Comparison of ENCODE assay signal across 8 cellular contexts in genomic region chr16:84672276-84673202, GRCh38. TPM values are rescaled to one million over a fixed set of nuclear protein-coding genes. Genes with fewer than 3 reads are reported as not detected.
DNase-seq lines count a peak whose midpoint lies in the region; ATAC-seq, FAIRE-seq and TF ChIP-seq lines count a peak whose summit lies in the region.

No MANE protein-coding gene starts in this region.

- H3K27me3 Mint-ChIP-seq in CD4-positive, alpha-beta memory T cell = peaks cover 0 to 4% of the 10 kb centered on the region in 2 donors
- peaks cover 10% of the 10 kb centered on the region for H3K27me3 Mint-ChIP-seq in activated CD4-positive, alpha-beta memory T cell treated with anti-CD3 and anti-CD28 coated beads, Interleukin-2, amount 10 ng/mL, durations not matched to agents 7 days and 5 days

- peak; percentile 70 to 76 (median 73) for DNase-seq in CD4-positive, alpha-beta memory T cell
- DNase-seq in H54 (ENCODE audit: insufficient read length, low spot score) (peak; percentile 81), NCI-H748 treated with DMSO at 0.1 percent for 48 hours (lab: John Stamatoyannopoulos, UW) (peak; percentile 38), dermis microvascular lymphatic vessel endothelial cell (ENCODE audit: low read depth in 2 of 2) (peak; percentile 52 to 76), lung microvascular endothelial cell (ENCODE audit: low read depth in 2 of 2) (peak; percentile 75 to 84)
- DNase-seq in activated CD4-positive, alpha-beta memory T cell treated with anti-CD3 and anti-CD28 coated beads, Interleukin-2, amount 10 ng/mL, durations not matched to agents 7 days and 5 days = peak; percentile 81
- peak; percentile 46 to 61 for DNase-seq in stimulated activated CD8-positive, alpha-beta memory T cell treated with anti-CD3 and anti-CD28 coated beads, Interleukin-15, amount 100 ng/mL, for 4 hours (ENCODE audit: low read depth in 2 of 2)

- TF ChIP-seq POLR2A in H54 (IDR thresholded peaks at IDR 0.05; ENCODE audit: low read depth, low read length) = no peak

- no peaks in the 10 kb centered on the region for H3K9me3 Mint-ChIP-seq in CD4-positive, alpha-beta memory T cell
- H3K9me3 Mint-ChIP-seq in activated CD4-positive, alpha-beta memory T cell treated with anti-CD3 and anti-CD28 coated beads, Interleukin-2, amount 10 ng/mL, durations not matched to agents 7 days and 5 days = no peaks in the 10 kb centered on the region

- H3K4me3 Mint-ChIP-seq in CD4-positive, alpha-beta memory T cell = peak overlapping the region in 1 of 8 donors; percentile 23
- H3K4me3 Mint-ChIP-seq in activated CD4-positive, alpha-beta memory T cell treated with anti-CD3 and anti-CD28 coated beads, Interleukin-2, amount 10 ng/mL, durations not matched to agents 7 days and 5 days = no peak overlapping the region

- H3K27ac ChIP-seq in CD4-positive, alpha-beta memory T cell (ENCODE audit: low read depth, low read length) = no peak overlapping the region

- CTCF ChIA-PET in CD4-positive, alpha-beta memory T cell (lab: Charles Lee; ENCODE audit: partially characterized antibody) = interaction anchor here (0.6 to 5.1 kb wide), 38 partner anchors 9 to 301 kb away, joined by 3 to 124 read pairs (median 5); no protein-coding TSS in a partner anchor
- CTCF ChIA-PET in activated CD4-positive, alpha-beta memory T cell treated with anti-CD3 and anti-CD28 coated beads, Interleukin-2, amount 10 ng/mL, durations not matched to agents 7 days and 5 days (lab: Charles Lee) = interaction anchor here (0.5 to 4.1 kb wide), 34 partner anchors 9 to 1828 kb away, joined by 3 to 74 read pairs (median 5); partner anchors contain the start of gene TAF1C

- intact Hi-C loops in CD4-positive, alpha-beta memory T cell (cut with micrococcal nuclease) = loop anchor here (1.0 kb wide), 2 partner anchors 54 to 66 kb away; no protein-coding TSS in a partner anchor

- no peak for ATAC-seq in GM18519 (IDR thresholded peaks at IDR 0.05; ENCODE audit: low FRiP score, unreplicated experiment)

- H3K27me3 ChIP-seq in CD4-positive, alpha-beta memory T cell (ENCODE audit: insufficient read depth, low read length) = no peaks in the 10 kb centered on the region

- H3K36me3 ChIP-seq in CD4-positive, alpha-beta memory T cell (ENCODE audit: insufficient read depth, low read length) = no peaks in the 10 kb centered on the region

- H3K27ac Mint-ChIP-seq in CD4-positive, alpha-beta memory T cell = peak overlapping the region in 3 of 7 donors; percentile 6 to 68 (median 57)
- no peak overlapping the region for H3K27ac Mint-ChIP-seq in activated CD4-positive, alpha-beta memory T cell treated with anti-CD3 and anti-CD28 coated beads, Interleukin-2, amount 10 ng/mL, durations not matched to agents 7 days and 5 days

- H3K4me3 ChIP-seq in CD4-positive, alpha-beta memory T cell (ENCODE audit: low read length in 2 of 2) = no peak overlapping the region

- H3K36me3 Mint-ChIP-seq in CD4-positive, alpha-beta memory T cell = peaks cover 2 to 16% of the 10 kb centered on the region in 2 donors
- no peaks in the 10 kb centered on the region for H3K36me3 Mint-ChIP-seq in activated CD4-positive, alpha-beta memory T cell treated with anti-CD3 and anti-CD28 coated beads, Interleukin-2, amount 10 ng/mL, durations not matched to agents 7 days and 5 days (ENCODE audit: low read depth)

- no peaks in the 10 kb centered on the region for H3K9me3 ChIP-seq in CD4-positive, alpha-beta memory T cell (ENCODE audit: control insufficient read depth in 1 of 2, low read length in 2 of 2)

- H3K4me1 ChIP-seq in CD4-positive, alpha-beta memory T cell (ENCODE audit: insufficient read depth, low read length) = no peaks in the 10 kb centered on the region

- peaks cover 5 to 17% (median 6%) of the 10 kb centered on the region in 4 donors for H3K4me1 Mint-ChIP-seq in CD4-positive, alpha-beta memory T cell
- peaks cover 9% of the 10 kb centered on the region for H3K4me1 Mint-ChIP-seq in activated CD4-positive, alpha-beta memory T cell treated with anti-CD3 and anti-CD28 coated beads, Interleukin-2, amount 10 ng/mL, durations not matched to agents 7 days and 5 days

- POLR2A ChIA-PET in CD4-positive, alpha-beta memory T cell (lab: Charles Lee; ENCODE audit: partially characterized antibody) = interaction anchor here (0.6 to 2.0 kb wide), 8 partner anchors 10 to 298 kb away, joined by 3 to 8 read pairs (median 3); partner anchors contain the start of gene KLHL36
- POLR2A ChIA-PET in activated CD4-positive, alpha-beta memory T cell treated with anti-CD3 and anti-CD28 coated beads, Interleukin-2, amount 10 ng/mL, durations not matched to agents 7 days and 5 days (lab: Charles Lee) = interaction anchor here (1.4 kb wide), 1 partner anchor 28 kb away, joined by 8 read pairs; no protein-coding TSS in a partner anchor

- no peak for FAIRE-seq in H54 (lab: Jason Lieb, UNC)

RNA-seq across cellular contexts. Expression of gene KLHL36, which starts 24.2 kb away (rescaled TPM):
- total RNA-seq in CD4-positive, alpha-beta memory T cell = 100 to 1,000 TPM; 131 to 149 TPM
- 10 to 100 TPM; 28.2 to 43.0 TPM for polyA plus RNA-seq in CD4-positive, alpha-beta memory T cell
- total RNA-seq in activated CD4-positive, alpha-beta memory T cell treated with anti-CD3 and anti-CD28 coated beads, Interleukin-2, amount 10 ng/mL, durations not matched to agents 7 days and 5 days = 10 to 100 TPM; 45.7 to 49.0 TPM
- 49.6 and 62.2 TPM in 2 replicates for total RNA-seq in dermis microvascular lymphatic vessel endothelial cell
- 33.1 and 49.8 TPM in 2 replicates for total RNA-seq in lung microvascular endothelial cell

RNA-seq across cellular contexts. Expression of gene USP10, which starts 27.3 kb away (rescaled TPM):
- 10 to 100 TPM; 89.0 to 93.2 TPM for total RNA-seq in CD4-positive, alpha-beta memory T cell
- 100 to 1,000 TPM; 269 to 419 TPM for polyA plus RNA-seq in CD4-positive, alpha-beta memory T cell
- total RNA-seq in activated CD4-positive, alpha-beta memory T cell treated with anti-CD3 and anti-CD28 coated beads, Interleukin-2, amount 10 ng/mL, durations not matched to agents 7 days and 5 days = 10 to 100 TPM; 92.2 to 94.4 TPM
- total RNA-seq in dermis microvascular lymphatic vessel endothelial cell = 36.6 and 52.1 TPM in 2 replicates
- total RNA-seq in lung microvascular endothelial cell = 27.0 and 39.3 TPM in 2 replicates

RNA-seq across cellular contexts. Expression of gene COTL1, which starts 54.7 kb away (rescaled TPM):
- 100 to 1,000 TPM; 181 to 186 TPM for total RNA-seq in CD4-positive, alpha-beta memory T cell
- polyA plus RNA-seq in CD4-positive, alpha-beta memory T cell = 100 to 1,000 TPM; 589 to 683 TPM
- total RNA-seq in activated CD4-positive, alpha-beta memory T cell treated with anti-CD3 and anti-CD28 coated beads, Interleukin-2, amount 10 ng/mL, durations not matched to agents 7 days and 5 days = 100 to 1,000 TPM; 676 to 689 TPM
- total RNA-seq in dermis microvascular lymphatic vessel endothelial cell = 152 and 176 TPM in 2 replicates
- total RNA-seq in lung microvascular endothelial cell = 107 and 116 TPM in 2 replicates
